Comparison of ENCODE assay signal across 13 cellular contexts in the genomic region with DNA sequence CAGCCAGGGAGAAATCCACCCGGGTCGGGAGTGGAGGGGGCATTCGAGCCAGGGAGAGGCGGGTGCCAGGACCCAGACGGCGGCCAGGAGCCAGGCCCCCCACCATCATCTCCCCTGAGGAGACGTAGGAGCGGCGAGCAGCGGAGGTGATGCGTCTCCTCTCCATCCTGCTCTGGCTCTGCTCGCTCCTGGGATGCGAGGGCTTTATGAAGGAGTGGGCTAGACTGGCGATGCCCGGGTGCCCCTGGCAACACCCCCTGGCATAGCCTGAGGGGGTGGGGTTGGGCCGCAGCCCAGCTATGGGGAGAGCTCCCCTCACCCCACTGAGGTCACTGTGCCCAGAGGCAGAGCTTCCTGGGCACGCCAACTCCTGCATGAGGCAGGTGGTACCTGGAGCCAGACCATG. TPM values are rescaled to one million over a fixed set of nuclear protein-coding genes. Genes with fewer than 3 reads are reported as not detected.
DNase-seq lines count a peak whose midpoint lies in the region; ATAC-seq and TF ChIP-seq lines count a peak whose summit lies in the region.
"Had no signal": no experiment of that assay in that cellular context is flagged by ENCODE, and none has a peak within 500 bp of the region (broad histone marks: within the 10 kb centered on the region; RNA-seq: fewer than 3 reads in every experiment).

A gene (minus strand): TSS at position 180 of the 406 bp plus-strand sequence. CDS start 14 bp downstream, at position 166.

- H3K18ac ChIP-seq in neuronal stem cell (ENCODE audit: low read length): peak within 1 kb of the TSS; percentile 84

- H2AFZ ChIP-seq in neuronal stem cell (ENCODE audit: low read length): peak within 1 kb of the TSS; percentile 77

- H3K27ac ChIP-seq in neuronal stem cell (replicated peaks; ENCODE audit: low read length): peak within 1 kb of the TSS; percentile 29
- peak within 1 kb of the TSS; percentile 74 to 77 (median 74) for H3K27ac ChIP-seq in thyroid gland
- no peak within 1 kb of the TSS for H3K27ac ChIP-seq in CD4-positive, alpha-beta memory T cell (ENCODE audit: low read depth, low read length)
- H3K27ac ChIP-seq: ovary had no signal

- H3K27me3 Mint-ChIP-seq in endothelial cell (ENCODE audit: unreplicated experiment): peaks cover 10% of the 10 kb centered on the region
- H3K27me3 Mint-ChIP-seq in T-cell: peaks cover 25 to 41% of the 10 kb centered on the region in 2 donors
- peaks cover 17 to 25% of the 10 kb centered on the region in 2 donors for H3K27me3 Mint-ChIP-seq in CD4-positive, alpha-beta memory T cell

- H3K27ac Mint-ChIP-seq in endothelial cell (ENCODE audit: unreplicated experiment) (no peak within 1 kb of the TSS), T-cell (no peak within 1 kb of the TSS)
- peak within 1 kb of the TSS in 1 of 7 donors; percentile 57 for H3K27ac Mint-ChIP-seq in CD4-positive, alpha-beta memory T cell
- H3K27ac Mint-ChIP-seq: CD4-positive, alpha-beta T cell had no signal

- peak within 1 kb of the TSS; percentile 87 for H2BK12ac ChIP-seq in neuronal stem cell (ENCODE audit: low read length)

- H2BK5ac ChIP-seq in neuronal stem cell (ENCODE audit: low read length): peak within 1 kb of the TSS; percentile 67

- no peaks in the 10 kb centered on the region for H3K9me3 ChIP-seq in neuronal stem cell (replicated peaks in 1 of 2; ENCODE audit: control insufficient read depth in 2 of 2, insufficient read depth in 1 of 2, low read depth in 1 of 2, low read length in 2 of 2)
- no peaks in the 10 kb centered on the region for H3K9me3 ChIP-seq in thyroid gland
- no peaks in the 10 kb centered on the region for H3K9me3 ChIP-seq in CD4-positive, alpha-beta memory T cell (ENCODE audit: control insufficient read depth in 1 of 2, low read length in 2 of 2)
- H3K9me3 ChIP-seq: ovary had no signal

- H3K4me3 ChIP-seq in neuronal stem cell (ENCODE audit: low read length in 2 of 2): no peak within 1 kb of the TSS
- H3K4me3 ChIP-seq in thyroid gland (replicated peaks in 1 of 3): no peak within 1 kb of the TSS
- no peak within 1 kb of the TSS for H3K4me3 ChIP-seq in CD4-positive, alpha-beta memory T cell (ENCODE audit: low read length in 2 of 2)
- H3K4me3 ChIP-seq: ovary had no signal

- WGBS in neuronal stem cell (ENCODE audit: extremely low coverage in 2 of 2, insufficient read length in 2 of 2, insufficient replicate concordance in 1 of 2), 2 donors: no CpG with 5 or more reads among the region's 17 CpGs
- WGBS in thyroid gland, 2 donors: 76 to 87% methylated on average over 13 to 16 of the region's 17 CpGs

- no peak within 1 kb of the TSS for H4K8ac ChIP-seq in neuronal stem cell (ENCODE audit: low read depth, low read length)

- H3K9me3 Mint-ChIP-seq in endothelial cell (ENCODE audit: unreplicated experiment): no peaks in the 10 kb centered on the region
- no peaks in the 10 kb centered on the region for H3K9me3 Mint-ChIP-seq in T-cell
- no peaks in the 10 kb centered on the region for H3K9me3 Mint-ChIP-seq in CD4-positive, alpha-beta memory T cell
- H3K9me3 Mint-ChIP-seq: CD4-positive, alpha-beta T cell had no signal

- no peak for TF ChIP-seq CTCF in endothelial cell (IDR thresholded peaks at IDR 0.05; ENCODE audit: unreplicated experiment)
- no peak for TF ChIP-seq CTCF in thyroid gland (IDR thresholded peaks at IDR 0.05)

- peaks cover 14 to 15% of the 10 kb centered on the region in 2 donors for H3K4me1 ChIP-seq in neuronal stem cell (ENCODE audit: control insufficient read depth in 2 of 2, insufficient read depth in 1 of 2, low read depth in 1 of 2, low read length in 2 of 2)
- peaks cover 7 to 54% of the 10 kb centered on the region in 2 donors for H3K4me1 ChIP-seq in thyroid gland
- no peaks in the 10 kb centered on the region for H3K4me1 ChIP-seq in CD4-positive, alpha-beta memory T cell (ENCODE audit: insufficient read depth, low read length)

- H3K79me1 ChIP-seq in neuronal stem cell (ENCODE audit: low read depth, low read length): no peaks in the 10 kb centered on the region

- H3K36me3 ChIP-seq in neuronal stem cell (replicated peaks in 1 of 2; ENCODE audit: control insufficient read depth in 2 of 2, insufficient read depth in 2 of 2, low read length in 2 of 2) (no peaks in the 10 kb centered on the region), thyroid gland (no peaks in the 10 kb centered on the region)
- no peaks in the 10 kb centered on the region for H3K36me3 ChIP-seq in CD4-positive, alpha-beta memory T cell (ENCODE audit: insufficient read depth, low read length)
- H3K36me3 ChIP-seq: ovary had no signal

- H3K36me3 Mint-ChIP-seq in endothelial cell (ENCODE audit: low read depth, unreplicated experiment): peaks cover 4% of the 10 kb centered on the region
- H3K36me3 Mint-ChIP-seq in T-cell: no peaks in the 10 kb centered on the region
- no peaks in the 10 kb centered on the region for H3K36me3 Mint-ChIP-seq in CD4-positive, alpha-beta memory T cell

- peak within 1 kb of the TSS; percentile 3 for H3K9ac ChIP-seq in neuronal stem cell (ENCODE audit: low read depth, low read length, poor library complexity)

- peak within 1 kb of the TSS; percentile 14 for H2BK15ac ChIP-seq in neuronal stem cell (ENCODE audit: low read length)

- CTCF ChIA-PET in T-cell (lab: Charles Lee): no interaction called here
- CTCF ChIA-PET in CD4-positive, alpha-beta memory T cell (lab: Charles Lee; ENCODE audit: partially characterized antibody): no interaction called here

- H3K4me3 Mint-ChIP-seq in endothelial cell (ENCODE audit: unreplicated experiment) (peak within 1 kb of the TSS; percentile 19), T-cell (no peak within 1 kb of the TSS)
- peak within 1 kb of the TSS in 1 of 8 donors; percentile 41 for H3K4me3 Mint-ChIP-seq in CD4-positive, alpha-beta memory T cell
- H3K4me3 Mint-ChIP-seq: CD4-positive, alpha-beta T cell had no signal

- no peak within 1 kb of the TSS for H3K4ac ChIP-seq in neuronal stem cell (ENCODE audit: low read length)

- intact Hi-C loops in thyroid gland (cut with DNase I): no loop called here
- intact Hi-C loops in CD4-positive, alpha-beta memory T cell (cut with micrococcal nuclease): no loop called here

- H3K14ac ChIP-seq in neuronal stem cell (ENCODE audit: low read length): no peak within 1 kb of the TSS

- H2AK5ac ChIP-seq in neuronal stem cell (ENCODE audit: low read depth, low read length): peak within 1 kb of the TSS; percentile 91

- peaks cover 12% of the 10 kb centered on the region for H3K4me1 Mint-ChIP-seq in endothelial cell (ENCODE audit: unreplicated experiment)
- peaks cover 8 to 13% (median 12%) of the 10 kb centered on the region in 3 donors for H3K4me1 Mint-ChIP-seq in T-cell
- H3K4me1 Mint-ChIP-seq in CD4-positive, alpha-beta memory T cell: peaks cover 9 to 17% (median 13%) of the 10 kb centered on the region in 4 donors

- DNase-seq in amygdala (lab: John Stamatoyannopoulos, UW) (peak in 33 of 56 donors; percentile 19 to 79 (median 55)), endothelial cell (ENCODE audit: low spot score) (no peak), neuronal stem cell (ENCODE audit: low spot score) (no peak), thyroid gland (no peak), T-cell (no peak)
- DNase-seq in activated naive CD4-positive, alpha-beta T cell treated with Interleukin-2 at 50 U/mL for 16 hours: no peak
- DNase-seq in CD4-positive, alpha-beta memory T cell: no peak
- DNase-seq: CD4-positive, alpha-beta T cell; MM.1S; NCI-H2081 treated with DMSO at 0.1 percent for 48 hours; NCI-H774 had no signal

- H2BK120ac ChIP-seq in neuronal stem cell (ENCODE audit: low read depth, low read length): peak within 1 kb of the TSS; percentile 73

- H3K27me3 ChIP-seq in neuronal stem cell (ENCODE audit: control insufficient read depth in 3 of 3, insufficient read depth in 3 of 3, low read depth in 1 of 3, low read length in 3 of 3) (peaks cover 0 to 31% (median 22%) of the 10 kb centered on the region in 3 experiments), thyroid gland (no peaks in the 10 kb centered on the region)
- H3K27me3 ChIP-seq in CD4-positive, alpha-beta memory T cell (ENCODE audit: insufficient read depth, low read length): no peaks in the 10 kb centered on the region
- H3K27me3 ChIP-seq: ovary had no signal

- no peak for TF ChIP-seq POLR2A in thyroid gland (IDR thresholded peaks at IDR 0.05)

- H4K91ac ChIP-seq in neuronal stem cell (ENCODE audit: low read depth, low read length, poor library complexity): no peak within 1 kb of the TSS

- no peak within 1 kb of the TSS for H3K4me2 ChIP-seq in neuronal stem cell (ENCODE audit: insufficient read depth, low read length, poor library complexity, severe bottlenecking)

- no peak for ATAC-seq in T-cell (replicated peaks in 1 of 4)
- ATAC-seq: left lobe of liver had no signal

- POLR2A ChIA-PET in T-cell (lab: Charles Lee): no interaction called here
- POLR2A ChIA-PET in CD4-positive, alpha-beta memory T cell (lab: Charles Lee; ENCODE audit: partially characterized antibody): no interaction called here

- H3K23ac ChIP-seq in neuronal stem cell (ENCODE audit: low read depth, low read length, poor library complexity): peak within 1 kb of the TSS; percentile 9

RNA-seq across cellular contexts. Expression of the gene that starts here (rescaled TPM):
- not detected for total RNA-seq in endothelial cell (ENCODE audit: unreplicated experiment)
- 0.20 TPM for polyA plus RNA-seq in neuronal stem cell (2013, experiment 1 of 2)
- polyA plus RNA-seq in neuronal stem cell (2013, experiment 2 of 2): 0.17 TPM
- total RNA-seq in thyroid gland: 1 to 10 TPM in 2 of 4 donors, under 1 TPM in 1, not detected in 1; 0.33 to 2.3 (median 2.0) TPM
- not detected for total RNA-seq in T-cell
- total RNA-seq in CD4-positive, alpha-beta memory T cell: not detected
- polyA plus RNA-seq in CD4-positive, alpha-beta memory T cell: under 1 TPM in 1 of 2 donors, not detected in 1; 0.16 TPM
- total RNA-seq: CD4-positive, alpha-beta T cell had no signal

Comparison
In these comparisons a context has a peak if more than half of its experiments do, and no peak if none do; other contexts are left out.
1. DNase-seq: peak in amygdala (33 of 56); none in endothelial cell (single experiment), neuronal stem cell (single experiment), thyroid gland (0 of 2), activated naive CD4-positive, alpha-beta T cell treated with Interleukin-2 at 50 U/mL for 16 hours (single experiment), T-cell (0 of 34) and CD4-positive, alpha-beta memory T cell (0 of 5).